In genomic region chr13:110340812-110341444, GRCh38 we compare ENCODE assay signal across 8 cellular contexts.
DNase-seq lines count a peak whose midpoint lies in the region; ATAC-seq and TF ChIP-seq lines count a peak whose summit lies in the region.

No MANE protein-coding gene starts in this region.

- in situ Hi-C loops in astrocyte of the spinal cord (cut with HindIII; ENCODE audit: low sequenced_read_pairs) = no loop called here

- no peak for TF ChIP-seq CTCF in astrocyte of the spinal cord (IDR thresholded peaks at IDR 0.05; ENCODE audit: low read depth, low read length)

- ATAC-seq in GM19043 (IDR thresholded peaks at IDR 0.05; ENCODE audit: low read depth, unreplicated experiment) = peak; percentile 41

- DNase-seq in T-helper 1 cell (peak in 3 of 5 donors; percentile 8 to 80 (median 9)), astrocyte of the spinal cord (ENCODE audit: low read depth, low spot score) (peak; percentile 80), medulla oblongata (ENCODE audit: extremely low spot score) (peak; percentile 18), COLO829 (ENCODE audit: low spot score) (no peak), NCI-H1417 (lab: John Stamatoyannopoulos, UW) (no peak), SKM-1 treated with dmso at 0.1 percent for 144 hours (lab: John Stamatoyannopoulos, UW; ENCODE audit: unreplicated experiment) (no peak)
- peak; percentile 22 for DNase-seq in stimulated activated CD8-positive, alpha-beta memory T cell treated with anti-CD3 and anti-CD28 coated beads, Interleukin-12 subunit alpha, Interleukin-12 subunit beta, amount 100 ng/mL, for 4 hours (ENCODE audit: low read depth)

- no peak overlapping the region for H3K4me3 ChIP-seq in astrocyte of the spinal cord (ENCODE audit: low read depth, low read length)

Comparison
In these comparisons a context has a peak if more than half of its experiments do, and no peak if none do; other contexts are left out.
1. DNase-seq: peak in T-helper 1 cell (3 of 5), astrocyte of the spinal cord (single experiment), medulla oblongata (single experiment) and stimulated activated CD8-positive, alpha-beta memory T cell treated with anti-CD3 and anti-CD28 coated beads, Interleukin-12 subunit alpha, Interleukin-12 subunit beta, amount 100 ng/mL, for 4 hours (single experiment); none in COLO829 (single experiment), NCI-H1417 (0 of 3) and SKM-1 treated with dmso at 0.1 percent for 144 hours (single experiment).